1 cellular context compared by ENCODE assay signal in genomic region chr11:65615229-65615949, GRCh38.
TF ChIP-seq lines count a peak whose summit lies in the region.

PCNX3 (plus strand) TSS chr11:65615776; CDS start chr11:65616312, 536 bp downstream.

TF ChIP-seq in H1, 55 proteins besides CTCF, POLR2A, EP300 and RAD21 (continued from another document):
- TF ChIP-seq SP2 (IDR thresholded peaks at IDR 0.05; ENCODE audit: low read length): peak; percentile 86
- TF ChIP-seq, protein P1, sequence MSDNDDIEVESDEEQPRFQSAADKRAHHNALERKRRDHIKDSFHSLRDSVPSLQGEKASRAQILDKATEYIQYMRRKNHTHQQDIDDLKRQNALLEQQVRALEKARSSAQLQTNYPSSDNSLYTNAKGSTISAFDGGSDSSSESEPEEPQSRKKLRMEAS (IDR thresholded peaks at IDR 0.05): peak; percentile 71
- TF ChIP-seq TBP (IDR thresholded peaks at IDR 0.05; ENCODE audit: low read depth, low read length): peak; percentile 11
- no peak for TF ChIP-seq RNF2 (IDR thresholded peaks at IDR 0.05; ENCODE audit: borderline replicate concordance, low read depth, low read length, missing control alignments, poor library complexity, severe bottlenecking)
- TF ChIP-seq PHF8 (conservative IDR thresholded peaks at IDR 0.05; ENCODE audit: low read depth, low read length): peak; percentile 63; the same call in 1 of the 2 replicates
- TF ChIP-seq TCF12 (IDR thresholded peaks at IDR 0.05; ENCODE audit: low read depth, low read length): no peak
- TF ChIP-seq HDAC2 (IDR thresholded peaks at IDR 0.05; ENCODE audit: borderline replicate concordance in 1 of 2, low read depth in 2 of 2, low read length in 2 of 2): peak in 1 of 2 experiments; percentile 54; a peak in 1 of 4 replicates
- TF ChIP-seq SP4 (IDR thresholded peaks at IDR 0.05; ENCODE audit: low read length): peak; percentile 93
- TF ChIP-seq ASH2L (IDR thresholded peaks at IDR 0.05; ENCODE audit: low read length): no peak
- TF ChIP-seq CREB1 (IDR thresholded peaks at IDR 0.05): peak; percentile 93
- TF ChIP-seq NANOG (IDR thresholded peaks at IDR 0.05; ENCODE audit: insufficient read depth, low read depth, low read length, poor library complexity, severe bottlenecking): no peak
- TF ChIP-seq SIX5 (IDR thresholded peaks at IDR 0.05; ENCODE audit: low read depth, low read length): peak; percentile 28; the same call in 1 of the 2 replicates
- TF ChIP-seq RBBP5 (IDR thresholded peaks at IDR 0.05; ENCODE audit: borderline replicate concordance, low read depth, low read length): 0 out of 2 replicates have a peak, but pooled peaks have one; percentile 31
- TF ChIP-seq SIN3A (conservative IDR thresholded peaks at IDR 0.05 in 1 of 2, IDR thresholded peaks at IDR 0.05 in 1 of 2; ENCODE audit: low read depth in 1 of 2, low read length in 2 of 2): peak; percentile 84 to 88
- peak; percentile 99 for TF ChIP-seq SP1 (IDR thresholded peaks at IDR 0.05; ENCODE audit: low read depth, low read length)
- TF ChIP-seq CHD2 (IDR thresholded peaks at IDR 0.05; ENCODE audit: low read length): peak; percentile 94
- TF ChIP-seq SRF (IDR thresholded peaks at IDR 0.05; ENCODE audit: low read depth, low read length): peak; percentile 92
- peak; percentile 52; the same call in 1 of the 2 replicates for TF ChIP-seq YY1 (IDR thresholded peaks at IDR 0.05; ENCODE audit: low read depth, low read length)
- TF ChIP-seq NRF1 (IDR thresholded peaks at IDR 0.05; ENCODE audit: low read depth, low read length): peak; percentile 91
- peak; percentile 79; the same call in 1 of the 2 replicates for TF ChIP-seq EGR1 (IDR thresholded peaks at IDR 0.05; ENCODE audit: borderline replicate concordance, low read depth, low read length)
- no peak for TF ChIP-seq SIRT6 (IDR thresholded peaks at IDR 0.05; ENCODE audit: low read length)
